Comparison of ENCODE assay signal across 35 cellular contexts in genomic region chr12:104143002-104143401, GRCh38. TPM values are rescaled to one million over a fixed set of nuclear protein-coding genes. Genes with fewer than 3 reads are reported as not detected.
DNase-seq lines count a peak whose midpoint lies in the region; ATAC-seq, FAIRE-seq and TF ChIP-seq lines count a peak whose summit lies in the region.
"Had no signal": no experiment of that assay in that cellular context is flagged by ENCODE, and none has a peak within 500 bp of the region (broad histone marks: within the 10 kb centered on the region; RNA-seq: fewer than 3 reads in every experiment).

No MANE protein-coding gene starts in this region.

- H3K79me2 ChIP-seq in HepG2 (ENCODE audit: insufficient read depth, low read length) (no peaks in the 10 kb centered on the region), K562 (ENCODE audit: control insufficient read depth, insufficient read depth, low read length) (no peaks in the 10 kb centered on the region)

- H4K20me1 ChIP-seq in HepG2 (ENCODE audit: insufficient read depth, low read length), result no peaks in the 10 kb centered on the region
- H4K20me1 ChIP-seq in K562 (replicated peaks; ENCODE audit: control insufficient read depth, insufficient read depth, low read length), result no peaks in the 10 kb centered on the region
- H4K20me1 ChIP-seq: BLaER1; BLaER1 treated with 17β-estradiol and CSF1 and Interleukin-3, amounts not matched to agents 10 nM and 100 nM had no signal

- no peak overlapping the region for H3K27ac Mint-ChIP-seq in neural crest cell (ENCODE audit: unreplicated experiment)
- H3K27ac Mint-ChIP-seq: B cell; CD14-positive monocyte; CD4-positive, alpha-beta T cell; CD4-positive, CD25-positive, alpha-beta regulatory T cell; CD8-positive, alpha-beta memory T cell; CD8-positive, alpha-beta T cell had no signal

- peaks cover 5% of the 10 kb centered on the region for H3K9me3 Mint-ChIP-seq in neural crest cell
- H3K9me3 Mint-ChIP-seq: CD4-positive, alpha-beta memory T cell; CD4-positive, alpha-beta T cell; CD8-positive, alpha-beta T cell had no signal

- TF ChIP-seq CTCF in HepG2 (CRISPR knock-in tag; IDR thresholded peaks at IDR 0.05) (no peak), right lobe of liver (IDR thresholded peaks at IDR 0.05) (no peak), K562 (IDR thresholded peaks at IDR 0.05 in 2 of 3, conservative IDR thresholded peaks at IDR 0.05 in 1 of 3; ENCODE audit: insufficient read depth in 2 of 3, low read depth in 1 of 3, low read length in 3 of 3) (no peak), neural crest cell (conservative IDR thresholded peaks at IDR 0.05) (no peak)

- H3K9ac ChIP-seq in HepG2 (ENCODE audit: insufficient read depth, low read depth, low read length) (no peak overlapping the region), K562 (ENCODE audit: insufficient read depth in 1 of 2, low read depth in 2 of 2, low read length in 2 of 2) (no peak overlapping the region)
- H3K9ac ChIP-seq: BLaER1; BLaER1 treated with 17β-estradiol and CSF1 and Interleukin-3, amounts not matched to agents 10 nM and 100 nM had no signal

- H3K4me2 ChIP-seq in HepG2 (ENCODE audit: low read depth, low read length) (no peak overlapping the region), K562 (ENCODE audit: insufficient read depth, low read length) (no peak overlapping the region)
- H3K4me2 ChIP-seq: A549; BLaER1; BLaER1 treated with 17β-estradiol and CSF1 and Interleukin-3, amounts not matched to agents 10 nM and 100 nM had no signal

- DNase-seq in HepG2 (ENCODE audit: low spot score), result no peak
- DNase-seq in right lobe of liver, result no peak
- DNase-seq in K562 (ENCODE audit: extremely low read depth in 1 of 4, low spot score in 3 of 4), result no peak
- DNase-seq in neural crest cell (ENCODE audit: low read depth, low spot score), result no peak
- DNase-seq in right cardiac atrium, result no peak
- DNase-seq in NCI-H2196 treated with DMSO at 0.1 percent for 48 hours (lab: John Stamatoyannopoulos, UW; ENCODE audit: unreplicated experiment), result no peak
- DNase-seq: 8988T; ACHN; AML-193; BE2C; C1 segment of cervical spinal cord; Caco-2; Calu3; CD4-positive, alpha-beta memory T cell; CD4-positive, alpha-beta T cell; CD4-positive, CD25-positive, alpha-beta regulatory T cell; CD8-positive, alpha-beta memory T cell; CD8-positive, alpha-beta T cell; COR-L47; DMS 273 treated with DMSO at 0.1 percent for 48 hours; DMS153; DMS53; DMS79; DMS79 treated with DMSO at 0.1 percent for 48 hours; DND-41; EL had no signal

- no peaks in the 10 kb centered on the region for H3K9me1 ChIP-seq in K562 (ENCODE audit: control insufficient read depth, insufficient read depth, low read length)

- TF ChIP-seq POLR2A in HepG2 (IDR thresholded peaks at IDR 0.05; ENCODE audit: insufficient read depth in 1 of 2, low read depth in 2 of 2, low read length in 2 of 2) (no peak), right lobe of liver (IDR thresholded peaks at IDR 0.05) (no peak), K562 (conservative IDR thresholded peaks at IDR 0.05) (no peak)

- ATAC-seq in HepG2 (no peak), right lobe of liver (no peak), K562 (no peak), right cardiac atrium (no peak)
- ATAC-seq: A549; CD8-positive, alpha-beta T cell had no signal

- CTCF ChIA-PET in HepG2 (lab: Yijun Ruan, JAX; ENCODE audit: low intra/inter-chr PET ratio, low total read pairs) (no interaction called here), K562 (lab: Yijun Ruan, JAX; ENCODE audit: low intra/inter-chr PET ratio) (no interaction called here)

- in situ Hi-C loops in HepG2 (cut with HindIII; ENCODE audit: extremely low pct_ligation_motif_present, low pct_unique_long_range_greater_than_20kb), result no loop called here
- in situ Hi-C loops in K562 (cut with MboI), result no loop called here

- no peaks in the 10 kb centered on the region for H3K36me3 ChIP-seq in HepG2 (replicated peaks in 1 of 2; ENCODE audit: control insufficient read depth in 1 of 2, insufficient read depth in 2 of 2, low read length in 2 of 2)
- no peaks in the 10 kb centered on the region for H3K36me3 ChIP-seq in right lobe of liver
- H3K36me3 ChIP-seq in K562 (ENCODE audit: control insufficient read depth, insufficient read depth, low read length), result no peaks in the 10 kb centered on the region
- H3K36me3 ChIP-seq: BE2C; BLaER1; BLaER1 treated with 17β-estradiol and CSF1 and Interleukin-3, amounts not matched to agents 10 nM and 100 nM had no signal

- intact Hi-C loops in HepG2 (cut with micrococcal nuclease; ENCODE audit: unreplicated experiment) (no loop called here), right lobe of liver (cut with DNase I) (no loop called here), K562 (cut with micrococcal nuclease) (no loop called here), right cardiac atrium (cut with DNase I) (no loop called here)

- H3K27me3 Mint-ChIP-seq in neural crest cell (ENCODE audit: low read depth), result peaks cover 9% of the 10 kb centered on the region
- H3K27me3 Mint-ChIP-seq: CD4-positive, alpha-beta T cell had no signal

- TF ChIP-seq EP300 in HepG2 (IDR thresholded peaks at IDR 0.05; ENCODE audit: low read depth in 2 of 2, low read length in 2 of 2), result no peak
- TF ChIP-seq EP300 in HepG2 (CRISPR knock-in tag; IDR thresholded peaks at IDR 0.05; ENCODE audit: borderline replicate concordance), result no peak
- no peak for TF ChIP-seq EP300 in K562 (IDR thresholded peaks at IDR 0.05; ENCODE audit: low read length)

- peaks cover 4% of the 10 kb centered on the region for H3K4me1 Mint-ChIP-seq in neural crest cell
- H3K4me1 Mint-ChIP-seq: B cell had no signal

- TF ChIP-seq RAD21 in HepG2 (CRISPR knock-in tag; IDR thresholded peaks at IDR 0.05) (no peak), K562 (CRISPR knock-in tag; conservative IDR thresholded peaks at IDR 0.05 in 1 of 2, IDR thresholded peaks at IDR 0.05 in 1 of 2) (no peak)

- FAIRE-seq in HepG2 (lab: Jason Lieb, UNC), result no peak
- no peak for FAIRE-seq in K562 (lab: Jason Lieb, UNC)
- FAIRE-seq: A204.1, A549, D721Med had no signal

- H3K4me1 ChIP-seq in HepG2 (ENCODE audit: insufficient read depth, low read length), result peaks cover 9% of the 10 kb centered on the region
- peaks cover 0 to 3% (median 0%) of the 10 kb centered on the region in 4 donors for H3K4me1 ChIP-seq in right lobe of liver
- H3K4me1 ChIP-seq in K562 (replicated peaks in 1 of 2; ENCODE audit: control insufficient read depth in 2 of 2, insufficient read depth in 2 of 2, low read length in 2 of 2), result peaks cover 9 to 12% of the 10 kb centered on the region in 2 experiments; a peak in 4 of 5 replicates
- H3K4me1 ChIP-seq in right cardiac atrium (ENCODE audit: control insufficient read depth, insufficient read depth, low read length), result no peaks in the 10 kb centered on the region
- H3K4me1 ChIP-seq: BE2C, Caco-2 had no signal

- H2AFZ ChIP-seq in HepG2 (ENCODE audit: low read length) (no peak overlapping the region), K562 (ENCODE audit: low read depth, low read length) (no peak overlapping the region)

- H3K27me3 ChIP-seq in HepG2 (ENCODE audit: control insufficient read depth in 1 of 2, insufficient read depth in 2 of 2, low read length in 2 of 2) (peaks cover 0 to 8% of the 10 kb centered on the region in 2 experiments; a peak in 2 of 5 replicates), right lobe of liver (no peaks in the 10 kb centered on the region), K562 (ENCODE audit: control insufficient read depth in 2 of 2, insufficient read depth in 2 of 2, low read length in 2 of 2) (no peaks in the 10 kb centered on the region; a peak in 1 of 5 replicates), right cardiac atrium (ENCODE audit: control insufficient read depth, insufficient read depth) (no peaks in the 10 kb centered on the region)
- H3K27me3 ChIP-seq: BE2C; BLaER1; BLaER1 treated with 17β-estradiol and CSF1 and Interleukin-3, amounts not matched to agents 10 nM and 100 nM had no signal

- H3K4me3 ChIP-seq in HepG2 (replicated peaks in 1 of 3; ENCODE audit: insufficient read depth in 1 of 3, low read depth in 2 of 3, low read length in 3 of 3) (no peak overlapping the region), right lobe of liver (no peak overlapping the region), K562 (no peak overlapping the region), right cardiac atrium (ENCODE audit: low read length) (no peak overlapping the region)
- H3K4me3 ChIP-seq: A549; BLaER1; BLaER1 treated with 17β-estradiol and CSF1 and Interleukin-3, amounts not matched to agents 10 nM and 100 nM had no signal

- H3K27ac ChIP-seq in HepG2 (ENCODE audit: extremely low read length, insufficient read depth, low read length), result no peak overlapping the region
- H3K27ac ChIP-seq in right lobe of liver, result no peak overlapping the region
- H3K27ac ChIP-seq in K562 (ENCODE audit: extremely low read depth, low read depth, low read length), result no peak overlapping the region
- no peak overlapping the region for H3K27ac ChIP-seq in right cardiac atrium (ENCODE audit: low read length)
- H3K27ac ChIP-seq: 22Rv1; A549; BLaER1; BLaER1 treated with 17β-estradiol and CSF1 and Interleukin-3, amounts not matched to agents 10 nM and 100 nM; C4-2B had no signal

- peak overlapping the region; percentile 28 for H3K4me3 Mint-ChIP-seq in neural crest cell
- H3K4me3 Mint-ChIP-seq: B cell; CD14-positive monocyte; CD4-positive, alpha-beta memory T cell; CD8-positive, alpha-beta T cell had no signal

- no peaks in the 10 kb centered on the region for H3K36me3 Mint-ChIP-seq in neural crest cell (ENCODE audit: low read depth)
- H3K36me3 Mint-ChIP-seq: CD14-positive monocyte; CD4-positive, alpha-beta memory T cell; CD4-positive, CD25-positive, alpha-beta regulatory T cell; CD8-positive, alpha-beta memory T cell; CD8-positive, alpha-beta T cell had no signal

- BruUV-seq in HepG2 (replicated peaks; lab: Mats Ljungman, UMichigan) (no TSS peak), K562 (replicated peaks; lab: Mats Ljungman, UMichigan) (no TSS peak)

- POLR2A ChIA-PET in HepG2 (lab: Yijun Ruan, JAX), result no interaction called here
- POLR2A ChIA-PET in K562 (lab: Yijun Ruan, JAX), result no interaction called here

- H3K9me3 ChIP-seq in HepG2 (ENCODE audit: low read length), result no peaks in the 10 kb centered on the region
- no peaks in the 10 kb centered on the region for H3K9me3 ChIP-seq in right lobe of liver
- no peaks in the 10 kb centered on the region for H3K9me3 ChIP-seq in K562 (replicated peaks; ENCODE audit: control insufficient read depth, insufficient read depth, low read depth, low read length)
- H3K9me3 ChIP-seq in right cardiac atrium (ENCODE audit: control insufficient read depth, low read length), result no peaks in the 10 kb centered on the region
- H3K9me3 ChIP-seq: BE2C, Caco-2 had no signal

RNA-seq across cellular contexts. Expression of gene NFYB, which starts 5.0 kb away (rescaled TPM):
- total RNA-seq in HepG2 (2016; rRNA removed; fragmentation: Illumina TruSeq; extraction: Trizol), result 36.6 and 48.7 TPM in 2 replicates
- total RNA-seq in HepG2 (2016; cell fraction: cytosol; rRNA removed; fragmentation: Illumina TruSeq; extraction: Trizol; ENCODE audit: low read depth), result 10.0 and 13.7 TPM in 2 replicates
- 34.1 and 41.3 TPM in 2 replicates for total RNA-seq in HepG2 (2016; cell fraction: insoluble cytoplasmic fraction; rRNA removed; fragmentation: Illumina TruSeq; extraction: Trizol)
- 21.8 and 31.3 TPM in 2 replicates for total RNA-seq in HepG2 (2016; cell fraction: membrane; rRNA removed; fragmentation: Illumina TruSeq; extraction: Trizol)
- 20.5 and 30.8 TPM in 2 replicates for total RNA-seq in HepG2 (2016; cell fraction: nucleus; rRNA removed; fragmentation: Illumina TruSeq; extraction: Trizol)
- 14.8 and 18.7 TPM in 2 replicates for polyA plus RNA-seq in HepG2 (2011; rRNA removed)
- 9.0 and 11.9 TPM in 2 replicates for polyA plus RNA-seq in HepG2 (2011; cell fraction: cytosol; rRNA removed)
- polyA plus RNA-seq in HepG2 (2011; cell fraction: nucleus; rRNA removed), result 6.8 and 7.0 TPM in 2 replicates
- 18.9 and 27.0 TPM in 2 replicates for polyA plus RNA-seq in HepG2 (2012)
- polyA plus RNA-seq in HepG2 (2016; cell fraction: cytosol; fragmentation: Illumina TruSeq; extraction: Trizol; ENCODE audit: low read depth), result 11.4 and 14.2 TPM in 2 replicates
- polyA plus RNA-seq in HepG2 (2016; cell fraction: insoluble cytoplasmic fraction; fragmentation: Illumina TruSeq; extraction: Trizol; ENCODE audit: low read depth), result 40.7 and 42.4 TPM in 2 replicates
- 19.1 and 20.4 TPM in 2 replicates for polyA plus RNA-seq in HepG2 (2016; cell fraction: membrane; fragmentation: Illumina TruSeq; extraction: Trizol; ENCODE audit: low read depth)
- polyA plus RNA-seq in HepG2 (2016; cell fraction: nucleus; fragmentation: Illumina TruSeq; extraction: Trizol; ENCODE audit: insufficient read depth, low read depth), result 41.5 and 42.3 TPM in 2 replicates
- polyA minus RNA-seq in HepG2 (2011; rRNA and poly(A)+ RNA removed; ENCODE audit: low replicate concordance), result 3.3 and 6.3 TPM in 2 replicates
- polyA minus RNA-seq in HepG2 (2011; cell fraction: cytosol; rRNA and poly(A)+ RNA removed), result 7.6 and 8.4 TPM in 2 replicates
- polyA minus RNA-seq in HepG2 (2011; cell fraction: nucleus; rRNA and poly(A)+ RNA removed), result 12.0 and 13.3 TPM in 2 replicates
- total RNA-seq in right lobe of liver, result 10 to 100 TPM; 10.1 to 12.9 (median 12.2) TPM
- 8.1 and 28.6 TPM in 2 replicates for total RNA-seq in K562 (2011; cell fraction: chromatin; rRNA removed; ENCODE audit: low replicate concordance)
- 4.5 and 6.7 TPM in 2 replicates for total RNA-seq in K562 (2011; cell fraction: nucleolus; rRNA removed)
- total RNA-seq in K562 (2011; cell fraction: nucleoplasm; rRNA removed), result 10.3 and 18.2 TPM in 2 replicates
- 12.1 and 14.5 TPM in 2 replicates for total RNA-seq in K562 (2014; rRNA removed)
- 37.2 and 39.5 TPM in 2 replicates for total RNA-seq in K562 (2014; rRNA removed; fragmentation: Illumina TruSeq; extraction: Trizol)
- total RNA-seq in K562 (2015; rRNA removed; fragmentation: Illumina TruSeq; extraction: Trizol), result 22.6 and 24.5 TPM in 2 replicates
- 17.8 and 19.4 TPM in 2 replicates for total RNA-seq in K562 (2021)
- polyA plus RNA-seq in K562 (2011; rRNA removed), result 27.0 and 41.2 TPM in 2 replicates
- 7.6 and 10.3 TPM in 2 replicates for polyA plus RNA-seq in K562 (2011; cell fraction: cytosol; rRNA removed)
- polyA plus RNA-seq in K562 (2011; cell fraction: nucleus; rRNA removed), result 10.5 and 14.1 TPM in 2 replicates
- 19.7 and 27.8 TPM in 2 replicates for polyA plus RNA-seq in K562 (2012)
- 29.7 and 32.3 TPM in 2 replicates for polyA plus RNA-seq in K562 (2014; fragmentation: Illumina TruSeq; extraction: Trizol)
- 10 to 100 TPM; 47.4 to 51.5 TPM for polyA plus RNA-seq in K562 (2014; fragmentation: Nextera tagmentation; extraction: Ambion mirVana)
- polyA plus RNA-seq in K562 (2014; rRNA removed), result 25.0 and 27.8 TPM in 2 replicates
- polyA minus RNA-seq in K562 (2011; rRNA and poly(A)+ RNA removed), result 33.7 and 34.1 TPM in 2 replicates
- polyA minus RNA-seq in K562 (2011; cell fraction: cytosol; rRNA and poly(A)+ RNA removed), result 12.7 and 13.1 TPM in 2 replicates
- 8.6 and 13.9 TPM in 2 replicates for polyA minus RNA-seq in K562 (2011; cell fraction: nucleus; rRNA and poly(A)+ RNA removed)
- 45.6 and 45.7 TPM in 2 replicates for total RNA-seq in neural crest cell
- 10 to 100 TPM; 38.7 to 57.9 (median 48.6) TPM for total RNA-seq in right cardiac atrium
- polyA plus RNA-seq in right cardiac atrium, result 36.6 TPM

Comparison
In these comparisons a context has a peak if more than half of its experiments do, and no peak if none do; other contexts are left out.
1. Of the 241 proteins assayed by ChIP-seq in both HepG2 and K562: peak only in HepG2: none; only in K562: none; in both: ZKSCAN1; in neither: 240.